Comparison of ENCODE assay signal across 1 cellular context in the genomic region with DNA sequence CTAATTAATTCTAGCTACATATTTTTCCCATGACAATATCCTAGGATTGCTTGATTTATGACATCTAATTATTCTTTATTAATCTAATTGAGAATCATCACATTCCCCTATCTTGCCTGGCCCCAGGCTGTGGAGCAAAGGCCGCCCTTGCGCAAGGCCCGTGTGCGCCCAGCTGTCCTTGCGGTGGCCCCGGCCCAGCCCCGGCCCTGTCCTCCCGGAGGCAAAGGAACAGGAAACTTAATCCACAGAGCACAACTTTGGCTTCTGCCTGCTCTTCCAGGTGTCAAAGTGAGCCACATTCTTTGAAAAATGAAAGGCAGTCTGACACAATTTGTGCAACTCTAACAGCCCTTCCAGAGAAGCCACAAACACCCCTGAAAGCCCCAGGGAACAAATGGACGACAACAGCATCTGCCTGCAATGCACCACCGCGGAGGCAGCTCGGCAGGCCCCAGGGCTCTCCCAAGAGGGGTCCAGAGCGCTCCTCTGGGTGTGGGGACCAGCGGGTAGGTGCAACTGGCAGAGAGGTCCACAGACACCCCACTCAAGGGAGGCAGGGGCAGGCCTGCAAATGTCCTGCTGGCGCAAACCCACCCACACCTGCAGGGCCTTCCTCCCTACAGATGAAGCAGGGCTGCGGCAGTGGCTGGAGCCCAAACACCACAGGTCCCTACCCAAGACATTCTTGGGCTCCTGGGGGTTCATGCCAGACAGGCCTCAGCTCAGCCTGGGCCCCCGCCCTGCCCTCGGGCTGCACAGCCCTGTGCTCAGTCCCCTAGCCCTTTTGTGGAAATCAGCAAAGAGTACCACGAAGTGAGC.
TF ChIP-seq lines count a peak whose summit lies in the region.

No MANE protein-coding gene starts in this region.

TF ChIP-seq in HepG2, 621 proteins besides CTCF, POLR2A, EP300 and RAD21 (continued from another document and continues in another):
- TF ChIP-seq, protein P1, sequence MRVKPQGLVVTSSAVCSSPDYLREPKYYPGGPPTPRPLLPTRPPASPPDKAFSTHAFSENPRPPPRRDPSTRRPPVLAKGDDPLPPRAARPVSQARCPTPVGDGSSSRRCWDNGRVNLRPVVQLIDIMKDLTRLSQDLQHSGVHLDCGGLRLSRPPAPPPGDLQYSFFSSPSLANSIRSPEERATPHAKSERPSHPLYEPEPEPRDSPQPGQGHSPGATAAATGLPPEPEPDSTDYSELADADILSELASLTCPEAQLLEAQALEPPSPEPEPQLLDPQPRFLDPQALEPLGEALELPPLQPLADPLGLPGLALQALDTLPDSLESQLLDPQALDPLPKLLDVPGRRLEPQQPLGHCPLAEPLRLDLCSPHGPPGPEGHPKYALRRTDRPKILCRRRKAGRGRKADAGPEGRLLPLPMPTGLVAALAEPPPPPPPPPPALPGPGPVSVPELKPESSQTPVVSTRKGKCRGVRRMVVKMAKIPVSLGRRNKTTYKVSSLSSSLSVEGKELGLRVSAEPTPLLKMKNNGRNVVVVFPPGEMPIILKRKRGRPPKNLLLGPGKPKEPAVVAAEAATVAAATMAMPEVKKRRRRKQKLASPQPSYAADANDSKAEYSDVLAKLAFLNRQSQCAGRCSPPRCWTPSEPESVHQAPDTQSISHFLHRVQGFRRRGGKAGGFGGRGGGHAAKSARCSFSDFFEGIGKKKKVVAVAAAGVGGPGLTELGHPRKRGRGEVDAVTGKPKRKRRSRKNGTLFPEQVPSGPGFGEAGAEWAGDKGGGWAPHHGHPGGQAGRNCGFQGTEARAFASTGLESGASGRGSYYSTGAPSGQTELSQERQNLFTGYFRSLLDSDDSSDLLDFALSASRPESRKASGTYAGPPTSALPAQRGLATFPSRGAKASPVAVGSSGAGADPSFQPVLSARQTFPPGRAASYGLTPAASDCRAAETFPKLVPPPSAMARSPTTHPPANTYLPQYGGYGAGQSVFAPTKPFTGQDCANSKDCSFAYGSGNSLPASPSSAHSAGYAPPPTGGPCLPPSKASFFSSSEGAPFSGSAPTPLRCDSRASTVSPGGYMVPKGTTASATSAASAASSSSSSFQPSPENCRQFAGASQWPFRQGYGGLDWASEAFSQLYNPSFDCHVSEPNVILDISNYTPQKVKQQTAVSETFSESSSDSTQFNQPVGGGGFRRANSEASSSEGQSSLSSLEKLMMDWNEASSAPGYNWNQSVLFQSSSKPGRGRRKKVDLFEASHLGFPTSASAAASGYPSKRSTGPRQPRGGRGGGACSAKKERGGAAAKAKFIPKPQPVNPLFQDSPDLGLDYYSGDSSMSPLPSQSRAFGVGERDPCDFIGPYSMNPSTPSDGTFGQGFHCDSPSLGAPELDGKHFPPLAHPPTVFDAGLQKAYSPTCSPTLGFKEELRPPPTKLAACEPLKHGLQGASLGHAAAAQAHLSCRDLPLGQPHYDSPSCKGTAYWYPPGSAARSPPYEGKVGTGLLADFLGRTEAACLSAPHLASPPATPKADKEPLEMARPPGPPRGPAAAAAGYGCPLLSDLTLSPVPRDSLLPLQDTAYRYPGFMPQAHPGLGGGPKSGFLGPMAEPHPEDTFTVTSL (CRISPR knock-in tag; IDR thresholded peaks at IDR 0.05; ENCODE audit: borderline replicate concordance), result 0 out of 2 replicates have a peak, but pooled peaks have one; percentile 33
- TF ChIP-seq HNF4A (CRISPR knock-in tag; IDR thresholded peaks at IDR 0.05), result peak; percentile 95
- TF ChIP-seq, protein P2, sequence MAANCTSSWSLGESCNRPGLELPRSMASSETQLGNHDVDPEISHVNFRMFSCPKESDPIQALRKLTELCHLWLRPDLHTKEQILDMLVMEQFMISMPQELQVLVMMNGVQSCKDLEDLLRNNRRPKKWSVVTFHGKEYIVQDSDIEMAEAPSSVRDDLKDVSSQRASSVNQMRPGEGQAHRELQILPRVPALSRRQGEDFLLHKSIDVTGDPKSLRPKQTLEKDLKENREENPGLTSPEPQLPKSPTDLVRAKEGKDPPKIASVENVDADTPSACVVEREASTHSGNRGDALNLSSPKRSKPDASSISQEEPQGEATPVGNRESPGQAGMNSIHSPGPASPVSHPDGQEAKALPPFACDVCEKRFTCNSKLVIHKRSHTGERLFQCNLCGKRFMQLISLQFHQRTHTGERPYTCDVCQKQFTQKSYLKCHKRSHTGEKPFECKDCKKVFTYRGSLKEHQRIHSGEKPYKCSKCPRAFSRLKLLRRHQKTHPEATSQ (CRISPR knock-in tag; IDR thresholded peaks at IDR 0.05; ENCODE audit: borderline replicate concordance), result no peak
- TF ChIP-seq SOX13 (IDR thresholded peaks at IDR 0.05), result no peak
- TF ChIP-seq SOX13 (CRISPR knock-in tag; conservative IDR thresholded peaks at IDR 0.05 in 1 of 2, IDR thresholded peaks at IDR 0.05 in 1 of 2), result peak in 1 of 2 experiments; percentile 64; a peak in 2 of 4 replicates
- TF ChIP-seq KAT2B (IDR thresholded peaks at IDR 0.05; ENCODE audit: borderline replicate concordance, low read depth, low read length), result no peak
- TF ChIP-seq, protein P3, sequence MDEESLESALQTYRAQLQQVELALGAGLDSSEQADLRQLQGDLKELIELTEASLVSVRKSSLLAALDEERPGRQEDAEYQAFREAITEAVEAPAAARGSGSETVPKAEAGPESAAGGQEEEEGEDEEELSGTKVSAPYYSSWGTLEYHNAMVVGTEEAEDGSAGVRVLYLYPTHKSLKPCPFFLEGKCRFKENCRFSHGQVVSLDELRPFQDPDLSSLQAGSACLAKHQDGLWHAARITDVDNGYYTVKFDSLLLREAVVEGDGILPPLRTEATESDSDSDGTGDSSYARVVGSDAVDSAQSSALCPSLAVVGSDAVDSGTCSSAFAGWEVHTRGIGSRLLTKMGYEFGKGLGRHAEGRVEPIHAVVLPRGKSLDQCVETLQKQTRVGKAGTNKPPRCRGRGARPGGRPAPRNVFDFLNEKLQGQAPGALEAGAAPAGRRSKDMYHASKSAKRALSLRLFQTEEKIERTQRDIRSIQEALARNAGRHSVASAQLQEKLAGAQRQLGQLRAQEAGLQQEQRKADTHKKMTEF (CRISPR knock-in tag; IDR thresholded peaks at IDR 0.05), result peak; percentile 79
- TF ChIP-seq RFXANK (CRISPR knock-in tag; IDR thresholded peaks at IDR 0.05), result no peak
- peak; percentile 90 for TF ChIP-seq ZFX (CRISPR knock-in tag; IDR thresholded peaks at IDR 0.05; ENCODE audit: low read depth)
- no peak for TF ChIP-seq CENPT (CRISPR knock-in tag; IDR thresholded peaks at IDR 0.05; ENCODE audit: low read depth)
- TF ChIP-seq, protein P4, sequence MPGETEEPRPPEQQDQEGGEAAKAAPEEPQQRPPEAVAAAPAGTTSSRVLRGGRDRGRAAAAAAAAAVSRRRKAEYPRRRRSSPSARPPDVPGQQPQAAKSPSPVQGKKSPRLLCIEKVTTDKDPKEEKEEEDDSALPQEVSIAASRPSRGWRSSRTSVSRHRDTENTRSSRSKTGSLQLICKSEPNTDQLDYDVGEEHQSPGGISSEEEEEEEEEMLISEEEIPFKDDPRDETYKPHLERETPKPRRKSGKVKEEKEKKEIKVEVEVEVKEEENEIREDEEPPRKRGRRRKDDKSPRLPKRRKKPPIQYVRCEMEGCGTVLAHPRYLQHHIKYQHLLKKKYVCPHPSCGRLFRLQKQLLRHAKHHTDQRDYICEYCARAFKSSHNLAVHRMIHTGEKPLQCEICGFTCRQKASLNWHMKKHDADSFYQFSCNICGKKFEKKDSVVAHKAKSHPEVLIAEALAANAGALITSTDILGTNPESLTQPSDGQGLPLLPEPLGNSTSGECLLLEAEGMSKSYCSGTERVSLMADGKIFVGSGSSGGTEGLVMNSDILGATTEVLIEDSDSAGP (CRISPR knock-in tag; IDR thresholded peaks at IDR 0.05; ENCODE audit: borderline replicate concordance), result peak; percentile 46; the same call in 1 of the 2 replicates
- TF ChIP-seq ZFP37 (CRISPR knock-in tag; IDR thresholded peaks at IDR 0.05; ENCODE audit: borderline replicate concordance), result no peak
- peak; percentile 50; the same call in 1 of the 2 replicates for TF ChIP-seq CBFB (CRISPR knock-in tag; IDR thresholded peaks at IDR 0.05)
- TF ChIP-seq CEBPB (IDR thresholded peaks at IDR 0.05; ENCODE audit: borderline replicate concordance, low read depth, low read length), result peak; percentile 98
- TF ChIP-seq ZMYM3 (CRISPR knock-in tag; IDR thresholded peaks at IDR 0.05), result peak; percentile 4; the same call in 1 of the 2 replicates
- TF ChIP-seq GTF2F1 (IDR thresholded peaks at IDR 0.05; ENCODE audit: low read length), result no peak
- 0 out of 2 replicates have a peak, but pooled peaks have one; percentile 30 for TF ChIP-seq KLF6 (CRISPR knock-in tag; IDR thresholded peaks at IDR 0.05)
- TF ChIP-seq DPF2 (CRISPR knock-in tag; IDR thresholded peaks at IDR 0.05; ENCODE audit: borderline replicate concordance, low read depth), result peak; percentile 44; the same call in 1 of the 2 replicates
- TF ChIP-seq ZBTB38 (CRISPR knock-in tag; IDR thresholded peaks at IDR 0.05), result peak; percentile 15; the same call in 1 of the 2 replicates
- TF ChIP-seq MEIS1 (CRISPR knock-in tag; IDR thresholded peaks at IDR 0.05; ENCODE audit: borderline replicate concordance), result no peak
- 0 out of 2 replicates have a peak, but pooled peaks have one; percentile 40 for TF ChIP-seq POGZ (CRISPR knock-in tag; IDR thresholded peaks at IDR 0.05)
- TF ChIP-seq HNRNPL (IDR thresholded peaks at IDR 0.05; ENCODE audit: low read depth, low read length), result no peak
- peak; percentile 40; the same call in 1 of the 2 replicates for TF ChIP-seq PHF20 (CRISPR knock-in tag; IDR thresholded peaks at IDR 0.05)
- TF ChIP-seq ZSCAN21 (CRISPR knock-in tag; IDR thresholded peaks at IDR 0.05; ENCODE audit: borderline replicate concordance), result no peak
- no peak for TF ChIP-seq JUN (CRISPR knock-in tag; IDR thresholded peaks at IDR 0.05)
- TF ChIP-seq, protein P5, sequence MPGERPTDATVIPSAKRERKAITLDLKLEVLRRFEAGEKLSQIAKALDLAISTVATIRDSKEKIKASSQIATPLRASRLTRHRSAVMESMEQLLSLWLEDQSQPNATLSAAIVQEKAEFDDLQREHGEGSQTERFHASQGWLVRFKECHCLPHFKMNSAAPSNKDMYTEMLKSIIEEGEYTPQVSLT (CRISPR knock-in tag; IDR thresholded peaks at IDR 0.05; ENCODE audit: borderline replicate concordance, low read depth), result no peak
- peak; percentile 31; the same call in 1 of the 2 replicates for TF ChIP-seq NCOA2 (CRISPR knock-in tag; IDR thresholded peaks at IDR 0.05)
- peak; percentile 34; the same call in 1 of the 2 replicates for TF ChIP-seq MIER3 (CRISPR knock-in tag; IDR thresholded peaks at IDR 0.05; ENCODE audit: borderline replicate concordance)
- no peak for TF ChIP-seq ZFP36L1 (CRISPR knock-in tag; IDR thresholded peaks at IDR 0.05)
- no peak for TF ChIP-seq ZNF879 (CRISPR knock-in tag; IDR thresholded peaks at IDR 0.05)
- peak; percentile 67; the same call in 1 of the 2 replicates for TF ChIP-seq YEATS2 (CRISPR knock-in tag; IDR thresholded peaks at IDR 0.05; ENCODE audit: borderline replicate concordance)
- TF ChIP-seq JUND (CRISPR knock-in tag; IDR thresholded peaks at IDR 0.05), result no peak
- TF ChIP-seq, protein P6, sequence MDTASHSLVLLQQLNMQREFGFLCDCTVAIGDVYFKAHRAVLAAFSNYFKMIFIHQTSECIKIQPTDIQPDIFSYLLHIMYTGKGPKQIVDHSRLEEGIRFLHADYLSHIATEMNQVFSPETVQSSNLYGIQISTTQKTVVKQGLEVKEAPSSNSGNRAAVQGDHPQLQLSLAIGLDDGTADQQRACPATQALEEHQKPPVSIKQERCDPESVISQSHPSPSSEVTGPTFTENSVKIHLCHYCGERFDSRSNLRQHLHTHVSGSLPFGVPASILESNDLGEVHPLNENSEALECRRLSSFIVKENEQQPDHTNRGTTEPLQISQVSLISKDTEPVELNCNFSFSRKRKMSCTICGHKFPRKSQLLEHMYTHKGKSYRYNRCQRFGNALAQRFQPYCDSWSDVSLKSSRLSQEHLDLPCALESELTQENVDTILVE (CRISPR knock-in tag; IDR thresholded peaks at IDR 0.05), result 0 out of 2 replicates have a peak, but pooled peaks have one; percentile 39
- TF ChIP-seq, protein P7, sequence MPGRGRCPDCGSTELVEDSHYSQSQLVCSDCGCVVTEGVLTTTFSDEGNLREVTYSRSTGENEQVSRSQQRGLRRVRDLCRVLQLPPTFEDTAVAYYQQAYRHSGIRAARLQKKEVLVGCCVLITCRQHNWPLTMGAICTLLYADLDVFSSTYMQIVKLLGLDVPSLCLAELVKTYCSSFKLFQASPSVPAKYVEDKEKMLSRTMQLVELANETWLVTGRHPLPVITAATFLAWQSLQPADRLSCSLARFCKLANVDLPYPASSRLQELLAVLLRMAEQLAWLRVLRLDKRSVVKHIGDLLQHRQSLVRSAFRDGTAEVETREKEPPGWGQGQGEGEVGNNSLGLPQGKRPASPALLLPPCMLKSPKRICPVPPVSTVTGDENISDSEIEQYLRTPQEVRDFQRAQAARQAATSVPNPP (CRISPR knock-in tag; IDR thresholded peaks at IDR 0.05), result no peak
- TF ChIP-seq, protein P8, sequence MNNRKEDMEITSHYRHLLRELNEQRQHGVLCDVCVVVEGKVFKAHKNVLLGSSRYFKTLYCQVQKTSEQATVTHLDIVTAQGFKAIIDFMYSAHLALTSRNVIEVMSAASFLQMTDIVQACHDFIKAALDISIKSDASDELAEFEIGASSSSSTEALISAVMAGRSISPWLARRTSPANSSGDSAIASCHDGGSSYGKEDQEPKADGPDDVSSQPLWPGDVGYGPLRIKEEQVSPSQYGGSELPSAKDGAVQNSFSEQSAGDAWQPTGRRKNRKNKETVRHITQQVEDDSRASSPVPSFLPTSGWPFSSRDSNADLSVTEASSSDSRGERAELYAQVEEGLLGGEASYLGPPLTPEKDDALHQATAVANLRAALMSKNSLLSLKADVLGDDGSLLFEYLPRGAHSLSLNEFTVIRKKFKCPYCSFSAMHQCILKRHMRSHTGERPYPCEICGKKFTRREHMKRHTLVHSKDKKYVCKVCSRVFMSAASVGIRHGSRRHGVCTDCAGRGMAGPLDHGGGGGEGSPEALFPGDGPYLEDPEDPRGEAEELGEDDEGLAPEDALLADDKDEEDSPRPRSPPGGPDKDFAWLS (CRISPR knock-in tag; IDR thresholded peaks at IDR 0.05; ENCODE audit: borderline replicate concordance), result no peak
- TF ChIP-seq GATA4 (IDR thresholded peaks at IDR 0.05; ENCODE audit: borderline replicate concordance, low read depth), result no peak
- TF ChIP-seq TCF12 (IDR thresholded peaks at IDR 0.05), result no peak
- TF ChIP-seq TCF12 (CRISPR knock-in tag; IDR thresholded peaks at IDR 0.05), result 0 out of 2 replicates have a peak, but pooled peaks have one; percentile 55
- no peak for TF ChIP-seq TCF7L2 (IDR thresholded peaks at IDR 0.05; ENCODE audit: low read depth, low read length)
- TF ChIP-seq PAX8 (CRISPR knock-in tag; IDR thresholded peaks at IDR 0.05; ENCODE audit: borderline replicate concordance), result no peak
- TF ChIP-seq, protein P9, sequence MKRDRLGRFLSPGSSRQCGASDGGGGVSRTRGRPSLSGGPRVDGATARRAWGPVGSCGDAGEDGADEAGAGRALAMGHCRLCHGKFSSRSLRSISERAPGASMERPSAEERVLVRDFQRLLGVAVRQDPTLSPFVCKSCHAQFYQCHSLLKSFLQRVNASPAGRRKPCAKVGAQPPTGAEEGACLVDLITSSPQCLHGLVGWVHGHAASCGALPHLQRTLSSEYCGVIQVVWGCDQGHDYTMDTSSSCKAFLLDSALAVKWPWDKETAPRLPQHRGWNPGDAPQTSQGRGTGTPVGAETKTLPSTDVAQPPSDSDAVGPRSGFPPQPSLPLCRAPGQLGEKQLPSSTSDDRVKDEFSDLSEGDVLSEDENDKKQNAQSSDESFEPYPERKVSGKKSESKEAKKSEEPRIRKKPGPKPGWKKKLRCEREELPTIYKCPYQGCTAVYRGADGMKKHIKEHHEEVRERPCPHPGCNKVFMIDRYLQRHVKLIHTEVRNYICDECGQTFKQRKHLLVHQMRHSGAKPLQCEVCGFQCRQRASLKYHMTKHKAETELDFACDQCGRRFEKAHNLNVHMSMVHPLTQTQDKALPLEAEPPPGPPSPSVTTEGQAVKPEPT (CRISPR knock-in tag; IDR thresholded peaks at IDR 0.05; ENCODE audit: low read depth), result no peak
